ENCODE assay signal across 19 cellular contexts in genomic region chr4:8069102-8069752, GRCh38.
"Had no signal": no experiment of that assay in that cellular context is flagged by ENCODE, and none has a peak within 500 bp of the region (broad histone marks: within the 10 kb centered on the region; RNA-seq: fewer than 3 reads in every experiment).

No MANE protein-coding gene starts in this region.

- ATAC-seq: activated CD4-positive, alpha-beta T cell treated with anti-CD3 and anti-CD28 coated beads for 36 hours; activated T-cell treated with anti-CD3 and anti-CD28 coated beads, Interleukin-2, amount 50 U/mL, for 4 hours; foreskin keratinocyte; left lobe of liver; stimulated activated naive CD8-positive, alpha-beta T cell treated with anti-CD3 and anti-CD28 coated beads, Interleukin-15, Interleukin-2, amounts not matched to agents 100 U/mL and 50 U/mL, for 24 hours had no signal

- H3K36me3 ChIP-seq: cardiac muscle cell, thyroid gland had no signal

- DNase-seq: activated B cell treated with CpG ODN at 0.5 μM for 24 hours; activated CD4-positive, alpha-beta T cell treated with anti-CD3 and anti-CD28 coated beads for 36 hours; activated CD4-positive, alpha-beta T cell treated with anti-CD3 and anti-CD28 coated beads, Interleukin-2, amount 50 U/mL, for 4 hours; activated CD8-positive, alpha-beta memory T cell treated with anti-CD3 and anti-CD28 coated beads, Interleukin-2, amount 50 U/mL, for 48 hours; activated naive CD4-positive, alpha-beta T cell treated with Interleukin-2 at 50 U/mL for 16 hours; activated naive CD8-positive, alpha-beta T cell treated with anti-CD3 and anti-CD28 coated beads for 36 hours; activated T-cell treated with anti-CD3 and anti-CD28 coated beads, Interleukin-2, amount 50 U/mL, for 4 hours; amniotic stem cell; effector CD8-positive, alpha-beta T cell; foreskin keratinocyte; midbrain; nephron progenitor cell; occipital lobe; spleen; stimulated activated CD4-positive, alpha-beta T cell treated with anti-CD3 and anti-CD28 coated beads, Interleukin-4, amount 100 ng/mL, for 4 hours; stimulated activated naive CD8-positive, alpha-beta T cell treated with anti-CD3 and anti-CD28 coated beads, Interleukin-15, Interleukin-2, amounts not matched to agents 100 U/mL and 50 U/mL, for 24 hours; thyroid gland had no signal

- H3K4me1 ChIP-seq: foreskin keratinocyte, thyroid gland had no signal

- H3K27ac ChIP-seq: cardiac muscle cell, foreskin keratinocyte, spleen, thyroid gland had no signal

- H3K4me3 ChIP-seq: cardiac muscle cell, spleen, thyroid gland had no signal

- H3K9me3 ChIP-seq: thyroid gland had no signal

- H3K27me3 ChIP-seq: cardiac muscle cell, thyroid gland had no signal
